Comparison of ENCODE assay signal across 9 cellular contexts in the genomic region with DNA sequence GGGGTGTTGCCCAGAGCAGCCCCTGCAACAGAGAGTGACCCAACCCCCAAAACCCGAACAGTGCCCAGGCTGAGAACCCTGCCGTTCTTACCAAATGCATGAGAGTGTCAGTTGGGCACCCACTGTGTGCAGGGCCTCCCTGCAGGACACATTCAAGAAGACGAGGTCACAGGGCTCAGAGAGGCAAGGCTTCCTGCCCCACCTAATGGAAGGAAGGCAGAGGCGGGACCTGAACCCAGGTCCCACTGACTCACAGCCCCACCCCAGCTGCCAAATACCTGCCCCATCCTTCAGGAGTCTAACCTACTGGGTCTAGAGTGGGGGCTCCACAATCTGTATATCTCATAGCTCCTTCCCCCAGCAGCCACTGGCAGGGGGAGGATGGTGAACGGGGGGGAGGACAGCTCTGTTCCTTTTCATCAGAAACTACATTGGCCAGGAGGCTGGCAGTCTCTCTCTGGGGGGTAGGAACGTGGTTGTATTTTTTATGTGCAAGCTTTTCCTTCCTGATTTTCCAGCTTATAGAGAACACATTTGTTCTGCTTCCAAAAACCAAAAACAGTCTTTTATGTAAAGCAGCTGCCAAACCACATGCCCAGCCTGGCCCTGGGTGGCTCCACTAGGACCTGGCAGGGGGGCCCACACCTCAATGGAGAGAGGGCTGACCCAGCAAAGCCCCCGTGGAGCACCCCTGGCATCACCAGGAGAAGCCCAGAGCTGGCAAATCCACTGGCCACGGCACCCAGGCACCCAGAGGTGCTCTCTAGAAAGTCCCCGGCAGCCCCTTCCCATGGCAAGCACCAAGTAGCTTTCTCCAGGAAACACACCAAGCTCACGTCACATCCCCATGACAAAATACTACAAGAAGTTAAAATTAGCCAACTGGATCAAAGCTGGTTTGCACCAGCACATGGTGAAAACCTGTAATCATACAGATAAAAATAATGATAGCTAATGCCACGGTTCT. TPM values are rescaled to one million over a fixed set of nuclear protein-coding genes. Genes with fewer than 3 reads are reported as not detected.
A peak's percentile ranks its signal among the peaks of the same experiment; 100 is the strongest.
DNase-seq lines count a peak whose midpoint lies in the region; ATAC-seq and TF ChIP-seq lines count a peak whose summit lies in the region.
"Had no signal": no experiment of that assay in that cellular context is flagged by ENCODE, and none has a peak within 500 bp of the region (broad histone marks: within the 10 kb centered on the region; RNA-seq: fewer than 3 reads in every experiment).

No MANE protein-coding gene starts in this region.

- no peaks in the 10 kb centered on the region for H3K27me3 ChIP-seq in testis

- peaks cover 79% of the 10 kb centered on the region for H3K4me1 ChIP-seq in testis

- TF ChIP-seq POLR2A in testis (IDR thresholded peaks at IDR 0.05), result no peak

- intact Hi-C loops in testis (cut with DNase I; ENCODE audit: low total_unique reads), result no loop called here

- WGBS in testis, 2 donors, result 54 to 64% methylated on average over 8 to 11 of the region's 11 CpGs

- peak overlapping the region; percentile 59 to 71 for H3K27ac ChIP-seq in testis

- H3K36me3 ChIP-seq in testis (ENCODE audit: low read depth, missing control alignments), result no peaks in the 10 kb centered on the region

- TF ChIP-seq CTCF in testis (IDR thresholded peaks at IDR 0.05), result no peak

- H3K4me3 ChIP-seq in testis, result no peak overlapping the region

- ATAC-seq in HG03045 (IDR thresholded peaks at IDR 0.05; ENCODE audit: unreplicated experiment) (no peak), HG03457 (IDR thresholded peaks at IDR 0.05; ENCODE audit: unreplicated experiment) (no peak)
- ATAC-seq: HepG2 had no signal

- DNase-seq in M059J (ENCODE audit: low read depth) (peak; percentile 48), anterior cingulate cortex (lab: John Stamatoyannopoulos, UW) (peak in 38 of 58 donors; percentile 13 to 73 (median 42)), kidney tubule cell (ENCODE audit: low spot score) (peak; percentile 31), testis (no peak), HuH-7 (ENCODE audit: low spot score) (no peak)
- DNase-seq: activated CD4-positive, alpha-beta T cell treated with anti-CD3 and anti-CD28 coated beads for 4 hours had no signal

- H3K9me3 ChIP-seq in testis, result no peaks in the 10 kb centered on the region

RNA-seq across cellular contexts. Expression of gene NCOR2, which starts 17.0 kb away (rescaled TPM):
- 16.5 and 54.8 TPM in 2 replicates for total RNA-seq in M059J (2014; rRNA removed; shearing (Covaris generic))
- 100 to 1,000 TPM; 212 TPM for total RNA-seq in testis
- polyA plus RNA-seq in testis (ENCODE audit: insufficient read depth, low read depth, low replicate concordance), result 62.6 TPM

Comparison
In these comparisons a context has a peak if more than half of its experiments do, and no peak if none do; other contexts are left out.
1. DNase-seq: peak in M059J (single experiment), anterior cingulate cortex (38 of 58) and kidney tubule cell (single experiment); none in testis (single experiment) and HuH-7 (single experiment).